Comparison of ENCODE assay signal across 8 cellular contexts in genomic region chr12:55737581-55738112, GRCh38. TPM values are rescaled to one million over a fixed set of nuclear protein-coding genes. Genes with fewer than 3 reads are reported as not detected.
DNase-seq lines count a peak whose midpoint lies in the region; ATAC-seq, FAIRE-seq and TF ChIP-seq lines count a peak whose summit lies in the region.

No MANE protein-coding gene starts in this region.

- peak overlapping the region; percentile 73 for H3K4me3 ChIP-seq in CD8-positive, alpha-beta T cell (ENCODE audit: low read depth, low read length)
- peak overlapping the region; percentile 73 for H3K4me3 ChIP-seq in astrocyte (ENCODE audit: insufficient read depth, low read depth, low read length)
- H3K4me3 ChIP-seq in right lobe of liver, result peak overlapping the region in 1 of 3 donors; percentile 53
- peak overlapping the region; percentile 53 to 56 for H3K4me3 ChIP-seq in uterus

- H3K4me1 ChIP-seq in CD8-positive, alpha-beta T cell (ENCODE audit: insufficient read depth, low read length), result peaks cover 20% of the 10 kb centered on the region
- peaks cover 19% of the 10 kb centered on the region for H3K4me1 ChIP-seq in astrocyte (ENCODE audit: insufficient read depth, low read length)
- H3K4me1 ChIP-seq in right lobe of liver, result peaks cover 0 to 9% (median 0%) of the 10 kb centered on the region in 4 donors
- H3K4me1 ChIP-seq in uterus, result peaks cover 0 to 5% of the 10 kb centered on the region in 2 donors

- H3K4me3 Mint-ChIP-seq in CD8-positive, alpha-beta T cell, result peak overlapping the region; percentile 90
- H3K4me3 Mint-ChIP-seq in astrocyte (ENCODE audit: unreplicated experiment), result peak overlapping the region; percentile 84

- peak overlapping the region; percentile 73 for H3K27ac ChIP-seq in CD8-positive, alpha-beta T cell (ENCODE audit: low read depth, low read length)
- H3K27ac ChIP-seq in astrocyte (ENCODE audit: low read depth, low read length) (no peak overlapping the region), right lobe of liver (peak overlapping the region in 2 of 3 donors; percentile 35 to 37), uterus (peak overlapping the region; percentile 86 to 87)

- no peaks in the 10 kb centered on the region for H3K27me3 ChIP-seq in CD8-positive, alpha-beta T cell (ENCODE audit: insufficient read depth, low read length)
- no peaks in the 10 kb centered on the region for H3K27me3 ChIP-seq in astrocyte (ENCODE audit: insufficient read depth, low read length)
- H3K27me3 ChIP-seq in right lobe of liver, result no peaks in the 10 kb centered on the region
- no peaks in the 10 kb centered on the region for H3K27me3 ChIP-seq in uterus

- intact Hi-C loops in CD8-positive, alpha-beta T cell (cut with DNase I, micrococcal nuclease), result loop anchor here (1.0 to 10.0 kb wide), 20 partner anchors 7 to 727 kb away; partner anchors contain the start of genes BLOC1S1 (in 2 of the 2), CS (in 1 of the 2), ESYT1 (in 1 of the 2) and NABP2 (in 1 of the 2)
- intact Hi-C loops in right lobe of liver (cut with DNase I) (no loop called here), uterus (cut with DNase I; ENCODE audit: low total_unique reads) (loop anchor here (5.0 kb wide), 1 partner anchor 205 kb away; no protein-coding TSS in a partner anchor), posterior vena cava (cut with DNase I) (no loop called here)

- H3K27me3 Mint-ChIP-seq in CD8-positive, alpha-beta T cell (ENCODE audit: low read depth), result no peaks in the 10 kb centered on the region
- H3K27me3 Mint-ChIP-seq in astrocyte (ENCODE audit: low read depth, unreplicated experiment), result no peaks in the 10 kb centered on the region

- TF ChIP-seq POLR2A in right lobe of liver (IDR thresholded peaks at IDR 0.05) (no peak), uterus (IDR thresholded peaks at IDR 0.05) (no peak)

- ATAC-seq in CD8-positive, alpha-beta T cell, result no peak
- ATAC-seq in HG03432 (IDR thresholded peaks at IDR 0.05; ENCODE audit: unreplicated experiment) (peak; percentile 5), right lobe of liver (peak in 1 of 4 donors; percentile 3)

- 17% methylated on average over 4 of the region's 4 CpGs for WGBS in right lobe of liver (ENCODE audit: insufficient coverage, low coverage, low lambda C conversion rate, missing lambda C conversion rate)

- H3K4me1 Mint-ChIP-seq in CD8-positive, alpha-beta T cell (ENCODE audit: low read depth), result peaks cover 21% of the 10 kb centered on the region
- H3K4me1 Mint-ChIP-seq in astrocyte (ENCODE audit: low read depth, unreplicated experiment), result peaks cover 14% of the 10 kb centered on the region

- no peak for FAIRE-seq in astrocyte (lab: Jason Lieb, UNC)

- peak; percentile 19 for TF ChIP-seq CTCF in CD8-positive, alpha-beta T cell (IDR thresholded peaks at IDR 0.05)
- TF ChIP-seq CTCF in astrocyte (IDR thresholded peaks at IDR 0.05; ENCODE audit: insufficient read depth, low read depth, low read length) (no peak), right lobe of liver (IDR thresholded peaks at IDR 0.05) (no peak), uterus (IDR thresholded peaks at IDR 0.05) (no peak)

- POLR2A ChIA-PET in CD8-positive, alpha-beta T cell (lab: Charles Lee), result interaction anchor here (0.9 to 3.2 kb wide), 10 partner anchors 8 to 379 kb away, joined by 3 to 24 read pairs (median 7); partner anchors contain the start of genes BLOC1S1, CD63, ORMDL2 and PYM1

- CTCF ChIA-PET in CD8-positive, alpha-beta T cell (lab: Charles Lee), result interaction anchor here (0.7 to 9.8 kb wide), 41 partner anchors 8 to 549 kb away, joined by 3 to 176 read pairs (median 7); partner anchors contain the start of genes BLOC1S1, CD63, DNAJC14 and ORMDL2

- H3K36me3 ChIP-seq in CD8-positive, alpha-beta T cell (ENCODE audit: insufficient read depth, low read length), result no peaks in the 10 kb centered on the region
- H3K36me3 ChIP-seq in astrocyte (ENCODE audit: insufficient read depth, low read length), result no peaks in the 10 kb centered on the region
- no peaks in the 10 kb centered on the region for H3K36me3 ChIP-seq in right lobe of liver
- H3K36me3 ChIP-seq in uterus, result no peaks in the 10 kb centered on the region

- no peaks in the 10 kb centered on the region for H3K36me3 Mint-ChIP-seq in CD8-positive, alpha-beta T cell
- H3K36me3 Mint-ChIP-seq in astrocyte (ENCODE audit: low read depth, unreplicated experiment), result no peaks in the 10 kb centered on the region

- H3K4me2 ChIP-seq in astrocyte (ENCODE audit: low read length), result peak overlapping the region; percentile 94

- peak overlapping the region; percentile 77 for H3K9ac ChIP-seq in astrocyte (ENCODE audit: low read length)

- no peaks in the 10 kb centered on the region for H3K9me3 ChIP-seq in CD8-positive, alpha-beta T cell (ENCODE audit: low read length)
- H3K9me3 ChIP-seq in astrocyte (ENCODE audit: insufficient read depth, low read depth, low read length) (no peaks in the 10 kb centered on the region), right lobe of liver (no peaks in the 10 kb centered on the region), uterus (no peaks in the 10 kb centered on the region)

- no peak for DNase-seq in CD8-positive, alpha-beta T cell
- no peak for DNase-seq in astrocyte (ENCODE audit: low read depth)
- no peak for DNase-seq in right lobe of liver
- DNase-seq in uterus, result no peak
- no peak for DNase-seq in stimulated activated naive CD4-positive, alpha-beta T cell treated with Interleukin-2 at 50 U/mL for 16 hours (lab: John Stamatoyannopoulos, UW)
- no peak for DNase-seq in posterior vena cava (ENCODE audit: low spot score)
- no peak for DNase-seq in NCI-H128 (lab: John Stamatoyannopoulos, UW; ENCODE audit: unreplicated experiment)

- H3K27ac Mint-ChIP-seq in CD8-positive, alpha-beta T cell, result peak overlapping the region; percentile 64
- peak overlapping the region; percentile 63 for H3K27ac Mint-ChIP-seq in astrocyte (ENCODE audit: unreplicated experiment)

- H3K9me3 Mint-ChIP-seq in CD8-positive, alpha-beta T cell, result no peaks in the 10 kb centered on the region
- no peaks in the 10 kb centered on the region for H3K9me3 Mint-ChIP-seq in astrocyte (ENCODE audit: unreplicated experiment)

- H4K20me1 ChIP-seq in astrocyte (ENCODE audit: insufficient read depth, low read length), result peaks cover under 1% of the 10 kb centered on the region

- H2AFZ ChIP-seq in astrocyte (ENCODE audit: low read depth, low read length), result peak overlapping the region; percentile 85

- H3K79me2 ChIP-seq in astrocyte (ENCODE audit: insufficient read depth, low read length), result no peaks in the 10 kb centered on the region

RNA-seq across cellular contexts. Expression of gene GDF11, which starts 5.3 kb away (rescaled TPM):
- 1 to 10 TPM; 4.3 to 4.6 TPM for total RNA-seq in CD8-positive, alpha-beta T cell
- total RNA-seq in astrocyte (25.3 and 28.9 TPM in 2 replicates), right lobe of liver (under 1 TPM; 0.25 to 0.95 (median 0.54) TPM), uterus (10 to 100 TPM in 1 of 4 donors, 1 to 10 TPM in 2, under 1 TPM in 1; 0.77 to 17.1 (median 5.0) TPM), posterior vena cava (10 to 100 TPM in 1 of 2 donors, 1 to 10 TPM in 1; 8.4 to 11.0 TPM)

RNA-seq across cellular contexts. Expression of gene CD63, which starts 8.8 kb away (rescaled TPM):
- 10 to 100 TPM; 27.0 to 33.8 TPM for total RNA-seq in CD8-positive, alpha-beta T cell
- total RNA-seq in astrocyte, result 965 and 1,014 TPM in 2 replicates
- total RNA-seq in right lobe of liver, result 100 to 1,000 TPM; 213 to 556 (median 317) TPM
- 100 to 1,000 TPM; 417 to 911 (median 637) TPM for total RNA-seq in uterus
- 1,000 to 10,000 TPM; 1,385 to 1,570 TPM for total RNA-seq in posterior vena cava

RNA-seq across cellular contexts. Expression of gene RDH5, which starts 17.5 kb away (rescaled TPM):
- total RNA-seq in CD8-positive, alpha-beta T cell, result 1 to 10 TPM; 5.5 to 7.8 TPM
- total RNA-seq in astrocyte (1.4 and 2.1 TPM in 2 replicates), right lobe of liver (10 to 100 TPM; 26.3 to 52.5 (median 43.0) TPM), uterus (10 to 100 TPM in 2 of 4 donors, 1 to 10 TPM in 2; 4.1 to 16.8 (median 9.7) TPM), posterior vena cava (10 to 100 TPM; 19.2 to 39.7 TPM)

RNA-seq across cellular contexts. Expression of gene BLOC1S1, which starts 21.8 kb away (rescaled TPM):
- 10 to 100 TPM; 29.4 to 29.6 TPM for total RNA-seq in CD8-positive, alpha-beta T cell
- total RNA-seq in astrocyte (49.2 and 51.0 TPM in 2 replicates), right lobe of liver (100 to 1,000 TPM in 3 of 6 experiments, 10 to 100 TPM in 3; 81.8 to 175 (median 99.0) TPM), uterus (100 to 1,000 TPM in 3 of 4 donors, 10 to 100 TPM in 1; 53.6 to 238 (median 140) TPM), posterior vena cava (100 to 1,000 TPM; 115 to 118 TPM)

RNA-seq across cellular contexts. Expression of gene ITGA7, which starts 29.9 kb away (rescaled TPM):
- total RNA-seq in CD8-positive, alpha-beta T cell, result 1 to 10 TPM; 1.0 to 1.1 TPM
- 20.4 and 26.5 TPM in 2 replicates for total RNA-seq in astrocyte
- total RNA-seq in right lobe of liver, result 10 to 100 TPM in 3 of 6 experiments, 1 to 10 TPM in 3; 3.1 to 20.1 (median 8.3) TPM
- total RNA-seq in uterus, result 100 to 1,000 TPM in 1 of 4 donors, 10 to 100 TPM in 2, 1 to 10 TPM in 1; 6.8 to 167 (median 29.4) TPM
- total RNA-seq in posterior vena cava, result 100 to 1,000 TPM; 497 to 570 TPM

Comparison
In these comparisons a context has a peak if more than half of its experiments do, and no peak if none do; other contexts are left out.
1. RNA of gene CD63, which starts 8.8 kb away (total RNA-seq): 1,385 to 1,570 TPM in posterior vena cava, 965 to 1,014 TPM in astrocyte, 417 to 911 TPM in uterus and 213 to 556 TPM in right lobe of liver; 27.0 to 33.8 TPM in CD8-positive, alpha-beta T cell; every median in the first group is over 4 times any median in the second.
2. intact Hi-C loops: an anchor here in CD8-positive, alpha-beta T cell (1.0 to 10.0 kb wide) and uterus (5.0 kb wide); none called in right lobe of liver and posterior vena cava.